8 cellular contexts compared by ENCODE assay signal in the genomic region with DNA sequence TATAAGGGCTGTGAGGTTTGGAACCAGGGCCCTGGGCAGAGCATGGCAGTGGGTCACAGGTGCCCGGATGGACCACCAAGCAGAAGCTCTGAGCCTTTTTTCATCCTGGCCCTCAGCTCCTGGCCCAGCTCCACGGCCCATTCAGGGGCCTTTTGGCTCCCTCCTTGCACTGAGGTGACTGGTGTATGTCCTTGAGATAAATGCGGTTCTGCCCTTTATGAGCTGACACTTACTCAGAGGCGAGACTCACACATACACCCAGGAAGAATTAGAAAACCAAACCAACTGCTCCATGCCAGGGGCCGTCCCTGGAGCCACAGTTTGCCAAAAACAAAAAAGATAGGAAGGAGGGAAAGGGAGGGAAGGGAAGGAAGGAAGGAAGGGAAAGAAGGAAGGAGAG. TPM values are rescaled to one million over a fixed set of nuclear protein-coding genes. Genes with fewer than 3 reads are reported as not detected.
"Had no signal": no experiment of that assay in that cellular context is flagged by ENCODE, and none has a peak within 500 bp of the region (broad histone marks: within the 10 kb centered on the region; RNA-seq: fewer than 3 reads in every experiment).

No MANE protein-coding gene starts in this region.

- DNase-seq: GM23248, GOT3, H9, HCEC 1CT, IMR-90, KG1 had no signal

- H3K9ac ChIP-seq: GM23248 had no signal

- H3K4me3 Mint-ChIP-seq: H9 had no signal

- H3K4me3 ChIP-seq: GM23248, K562 had no signal

- H3K27ac ChIP-seq: GM23248 had no signal

- H3K27ac Mint-ChIP-seq: H9 had no signal

- ATAC-seq: K562 had no signal

- H3K9me3 Mint-ChIP-seq: H9 had no signal

RNA-seq across cellular contexts. Expression of a gene that starts 49.7 kb away (rescaled TPM):
- total RNA-seq: HT-29 had no signal
